8 cellular contexts compared by ENCODE assay signal in the genomic region with DNA sequence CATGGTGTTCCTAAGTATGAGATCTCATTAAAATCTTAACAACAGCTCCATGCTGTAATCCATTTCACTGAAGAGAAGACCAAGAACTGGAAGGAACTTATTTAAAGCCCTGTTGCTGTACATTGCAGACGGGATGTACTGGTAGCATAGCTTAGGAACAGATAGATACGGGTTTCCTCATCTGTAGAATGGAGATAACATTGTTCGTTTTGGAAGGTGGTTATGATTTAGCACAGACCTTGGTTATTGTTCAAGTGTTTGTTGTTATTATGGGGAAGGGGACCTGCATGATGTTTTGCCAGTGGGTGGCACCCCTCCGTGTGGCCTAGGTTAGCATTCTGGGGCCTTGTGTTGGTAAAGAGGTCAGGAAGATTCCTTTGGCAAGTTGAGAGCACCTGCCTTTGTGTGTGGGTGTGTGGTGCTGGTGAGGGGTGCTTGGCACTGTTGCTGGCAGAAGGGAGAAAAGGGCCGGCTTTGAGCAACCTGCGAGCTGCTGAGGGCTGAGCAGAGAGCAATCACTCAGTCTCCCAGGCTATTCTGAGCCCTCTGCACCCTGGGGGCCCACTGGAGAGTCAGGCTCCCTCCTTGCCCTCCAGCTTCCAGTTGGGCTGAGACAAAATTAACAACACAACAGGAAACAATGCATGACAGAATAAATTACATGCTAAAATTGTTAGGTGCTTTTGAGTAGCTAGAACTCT. TPM values are rescaled to one million over a fixed set of nuclear protein-coding genes. Genes with fewer than 3 reads are reported as not detected.
A peak's percentile ranks its signal among the peaks of the same experiment; 100 is the strongest.
DNase-seq lines count a peak whose midpoint lies in the region; ATAC-seq, FAIRE-seq and TF ChIP-seq lines count a peak whose summit lies in the region.

No MANE protein-coding gene starts in this region.

- peaks cover 17% of the 10 kb centered on the region for H3K9me3 Mint-ChIP-seq in WTC11

- no peak overlapping the region for H3K4me3 ChIP-seq in H7 (ENCODE audit: insufficient read depth, low read depth, low read length)
- peak overlapping the region in 3 of 7 experiments; percentile 69 to 95 (median 93) for H3K4me3 ChIP-seq in skin epidermis

- no peak for ATAC-seq in WTC11
- ATAC-seq in HG03108 (IDR thresholded peaks at IDR 0.05; ENCODE audit: unreplicated experiment) = no peak

- peaks cover 45% of the 10 kb centered on the region for H3K36me3 Mint-ChIP-seq in WTC11

- CTCF ChIA-PET in WTC11 (lab: Charles Lee) = interaction anchor here (0.6 to 5.5 kb wide), 10 partner anchors 25 to 266 kb away, joined by 3 to 36 read pairs (median 4); a partner anchor contains a TSS

- peaks cover 27% of the 10 kb centered on the region for H3K4me1 Mint-ChIP-seq in WTC11

- H3K4me3 Mint-ChIP-seq in WTC11 = peak overlapping the region; percentile 92

- peaks cover 3% of the 10 kb centered on the region for H3K27me3 ChIP-seq in H7 (ENCODE audit: control insufficient read depth, insufficient read depth, low read length)

- H3K27me3 Mint-ChIP-seq in WTC11 (ENCODE audit: low read depth) = peaks cover 21% of the 10 kb centered on the region

- H3K27ac ChIP-seq in skin epidermis = peak overlapping the region in 19 of 21 experiments; percentile 1 to 98 (median 92)

- DNase-seq in H7 (peak; percentile 66), WTC11 (ENCODE audit: low spot score) (no peak), frontal cortex (ENCODE audit: low spot score in 2 of 2) (peak; percentile 14 to 37), anterior cingulate cortex (lab: John Stamatoyannopoulos, UW) (no peak), GM13977 (ENCODE audit: low spot score) (no peak), amniotic stem cell (lab: John Stamatoyannopoulos, UW) (no peak)

- peaks cover 30% of the 10 kb centered on the region for H3K36me3 ChIP-seq in H7 (replicated peaks; ENCODE audit: control insufficient read depth, insufficient read depth, low read length)

- TF ChIP-seq CTCF in WTC11 (IDR thresholded peaks at IDR 0.05) (no peak), GM13977 (IDR thresholded peaks at IDR 0.05; ENCODE audit: extremely low read depth, insufficient read depth, missing control alignments) (no peak)

- POLR2A ChIA-PET in WTC11 (lab: Charles Lee) = interaction anchor here (0.7 to 3.2 kb wide), 2 partner anchors 14 to 76 kb away, joined by 3 to 14 read pairs; a partner anchor contains a TSS

- in situ Hi-C loops in GM13977 (cut with MboI; ENCODE audit: low pct_unique_long_range_greater_than_20kb, low sequenced_read_pairs, unreplicated experiment) = no loop called here

- FAIRE-seq in frontal cortex (lab: Jason Lieb, UNC) = no peak

- peak overlapping the region; percentile 51; the same call in 1 of the 2 replicates for H3K27ac Mint-ChIP-seq in WTC11

TF ChIP-seq in WTC11, 78 proteins besides CTCF, POLR2A, EP300 and RAD21:
- TF ChIP-seq TP53 (CRISPR knock-in tag; IDR thresholded peaks at IDR 0.05) (no peak), ZNF423 (CRISPR knock-in tag; IDR thresholded peaks at IDR 0.05) (0 out of 2 replicates have a peak, but pooled peaks have one; percentile 6), EMX1 (CRISPR knock-in tag; IDR thresholded peaks at IDR 0.05) (no peak)
- TF ChIP-seq, protein P1, sequence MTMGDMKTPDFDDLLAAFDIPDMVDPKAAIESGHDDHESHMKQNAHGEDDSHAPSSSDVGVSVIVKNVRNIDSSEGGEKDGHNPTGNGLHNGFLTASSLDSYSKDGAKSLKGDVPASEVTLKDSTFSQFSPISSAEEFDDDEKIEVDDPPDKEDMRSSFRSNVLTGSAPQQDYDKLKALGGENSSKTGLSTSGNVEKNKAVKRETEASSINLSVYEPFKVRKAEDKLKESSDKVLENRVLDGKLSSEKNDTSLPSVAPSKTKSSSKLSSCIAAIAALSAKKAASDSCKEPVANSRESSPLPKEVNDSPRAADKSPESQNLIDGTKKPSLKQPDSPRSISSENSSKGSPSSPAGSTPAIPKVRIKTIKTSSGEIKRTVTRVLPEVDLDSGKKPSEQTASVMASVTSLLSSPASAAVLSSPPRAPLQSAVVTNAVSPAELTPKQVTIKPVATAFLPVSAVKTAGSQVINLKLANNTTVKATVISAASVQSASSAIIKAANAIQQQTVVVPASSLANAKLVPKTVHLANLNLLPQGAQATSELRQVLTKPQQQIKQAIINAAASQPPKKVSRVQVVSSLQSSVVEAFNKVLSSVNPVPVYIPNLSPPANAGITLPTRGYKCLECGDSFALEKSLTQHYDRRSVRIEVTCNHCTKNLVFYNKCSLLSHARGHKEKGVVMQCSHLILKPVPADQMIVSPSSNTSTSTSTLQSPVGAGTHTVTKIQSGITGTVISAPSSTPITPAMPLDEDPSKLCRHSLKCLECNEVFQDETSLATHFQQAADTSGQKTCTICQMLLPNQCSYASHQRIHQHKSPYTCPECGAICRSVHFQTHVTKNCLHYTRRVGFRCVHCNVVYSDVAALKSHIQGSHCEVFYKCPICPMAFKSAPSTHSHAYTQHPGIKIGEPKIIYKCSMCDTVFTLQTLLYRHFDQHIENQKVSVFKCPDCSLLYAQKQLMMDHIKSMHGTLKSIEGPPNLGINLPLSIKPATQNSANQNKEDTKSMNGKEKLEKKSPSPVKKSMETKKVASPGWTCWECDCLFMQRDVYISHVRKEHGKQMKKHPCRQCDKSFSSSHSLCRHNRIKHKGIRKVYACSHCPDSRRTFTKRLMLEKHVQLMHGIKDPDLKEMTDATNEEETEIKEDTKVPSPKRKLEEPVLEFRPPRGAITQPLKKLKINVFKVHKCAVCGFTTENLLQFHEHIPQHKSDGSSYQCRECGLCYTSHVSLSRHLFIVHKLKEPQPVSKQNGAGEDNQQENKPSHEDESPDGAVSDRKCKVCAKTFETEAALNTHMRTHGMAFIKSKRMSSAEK (CRISPR knock-in tag; IDR thresholded peaks at IDR 0.05; ENCODE audit: borderline replicate concordance) = no peak
TF ChIP-seq in WTC11: peak in this region for 1.

RNA-seq across cellular contexts. Expression of a gene that starts 2.3 kb away (rescaled TPM):
- total RNA-seq in H7 (2014; rRNA removed; shearing (Covaris generic)) = 39.9 and 41.3 TPM in 2 replicates
- 38.3 to 42.4 TPM (median 39.2 TPM) in 3 replicates for total RNA-seq in WTC11 (2021)
- total RNA-seq in frontal cortex = 58.3 TPM

RNA-seq across cellular contexts. Expression of a gene that starts 14.1 kb away (rescaled TPM):
- 88.0 and 97.6 TPM in 2 replicates for total RNA-seq in H7 (2014; rRNA removed; shearing (Covaris generic))
- 69.6 to 87.6 TPM (median 78.0 TPM) in 3 replicates for total RNA-seq in WTC11 (2021)
- 26.9 TPM for total RNA-seq in frontal cortex

RNA-seq across cellular contexts. Expression of a gene that starts 19.5 kb away (rescaled TPM):
- 19.0 and 20.5 TPM in 2 replicates for total RNA-seq in H7 (2014; rRNA removed; shearing (Covaris generic))
- 18.9 to 21.2 TPM (median 21.1 TPM) in 3 replicates for total RNA-seq in WTC11 (2021)
- 12.6 TPM for total RNA-seq in frontal cortex

RNA-seq across cellular contexts. Expression of a gene that starts 20.1 kb away (rescaled TPM):
- total RNA-seq in H7 (2014; rRNA removed; shearing (Covaris generic)) = 58.7 and 91.9 TPM in 2 replicates
- total RNA-seq in WTC11 (2021) = 87.6 to 101 TPM (median 92.4 TPM) in 3 replicates
- 22.0 TPM for total RNA-seq in frontal cortex

RNA-seq across cellular contexts. Expression of a gene that starts 34.9 kb away (rescaled TPM):
- total RNA-seq in H7 (2014; rRNA removed; shearing (Covaris generic)) = 4.1 and 5.3 TPM in 2 replicates
- 10.8 to 16.6 TPM (median 16.4 TPM) in 3 replicates for total RNA-seq in WTC11 (2021)
- total RNA-seq in frontal cortex = 11.8 TPM

Comparison
In these comparisons a context has a peak if more than half of its experiments do, and no peak if none do; other contexts are left out.
1. DNase-seq: peak in H7 (single experiment) and frontal cortex (2 of 2); none in WTC11 (single experiment), anterior cingulate cortex (0 of 58), GM13977 (single experiment) and amniotic stem cell (single experiment).